15 cellular contexts compared by ENCODE assay signal in genomic region chr4:1945492-1945891, GRCh38.
DNase-seq lines count a peak whose midpoint lies in the region; ATAC-seq and TF ChIP-seq lines count a peak whose summit lies in the region.
"Had no signal": no experiment of that assay in that cellular context is flagged by ENCODE, and none has a peak within 500 bp of the region (broad histone marks: within the 10 kb centered on the region; RNA-seq: fewer than 3 reads in every experiment).

No MANE protein-coding gene starts in this region.

- CTCF ChIA-PET in RWPE1 (lab: Yijun Ruan, JAX), result interaction anchor here (0.7 kb wide), 1 partner anchor 17 kb away, joined by 9 read pairs; no protein-coding TSS in a partner anchor

- no peaks in the 10 kb centered on the region for H3K4me1 ChIP-seq in DND-41 (ENCODE audit: insufficient read depth, low read length)

- no peaks in the 10 kb centered on the region for H3K9me3 ChIP-seq in DND-41 (ENCODE audit: insufficient read depth, low read length, severe bottlenecking)

- peaks cover 51% of the 10 kb centered on the region for H4K20me1 ChIP-seq in DND-41 (ENCODE audit: insufficient read depth, low read length)

- H3K4me1 Mint-ChIP-seq in glutamatergic neuron (ENCODE audit: low read depth, unreplicated experiment), result no peaks in the 10 kb centered on the region

- POLR2A ChIA-PET in RWPE1 (lab: Yijun Ruan, JAX; ENCODE audit: low non-redundant PET), result no interaction called here

- H3K27me3 Mint-ChIP-seq in glutamatergic neuron (ENCODE audit: unreplicated experiment), result peaks cover 3% of the 10 kb centered on the region

- peaks cover 1% of the 10 kb centered on the region for H3K9me3 Mint-ChIP-seq in glutamatergic neuron (ENCODE audit: unreplicated experiment)

- H3K79me2 ChIP-seq in DND-41 (ENCODE audit: insufficient read depth, low read length), result peaks cover 81% of the 10 kb centered on the region

- H3K27me3 ChIP-seq in DND-41 (ENCODE audit: insufficient read depth, low read length, poor library complexity), result no peaks in the 10 kb centered on the region

- H3K4me3 Mint-ChIP-seq in glutamatergic neuron (ENCODE audit: unreplicated experiment), result no peak overlapping the region

- no peak overlapping the region for H2AFZ ChIP-seq in DND-41 (ENCODE audit: low read depth, low read length)
- H2AFZ ChIP-seq: PC-9 had no signal

- H3K36me3 Mint-ChIP-seq in glutamatergic neuron (ENCODE audit: unreplicated experiment), result no peaks in the 10 kb centered on the region

- DNase-seq in DND-41 (no peak), RWPE1 (ENCODE audit: low spot score) (no peak), glutamatergic neuron (no peak), pons (ENCODE audit: low spot score) (peak; percentile 19), LoVo (ENCODE audit: low spot score) (no peak)
- DNase-seq in activated T-cell treated with anti-CD3 and anti-CD28 coated beads, Interleukin-2, amount 50 U/mL, for 1 hour, result no peak
- DNase-seq: COR-L47, HCEC 1CT, NCI-H187, NCI-H2171, NCI-H510A, NCI-H774, PC-9 had no signal

- no peak overlapping the region for H3K4me2 ChIP-seq in DND-41 (ENCODE audit: insufficient read depth, low read length)
- H3K4me2 ChIP-seq: PC-9 had no signal

- peak; percentile 32; the same call in 2 of the 3 replicates for ATAC-seq in DND-41 (ENCODE audit: insufficient read depth, low read depth)
- no peak for ATAC-seq in GM19467 (IDR thresholded peaks at IDR 0.05; ENCODE audit: unreplicated experiment)

- H3K36me3 ChIP-seq in DND-41 (ENCODE audit: insufficient read depth, low read length), result peaks cover 98% of the 10 kb centered on the region

- peak overlapping the region; percentile 48 for H3K27ac Mint-ChIP-seq in glutamatergic neuron (ENCODE audit: unreplicated experiment)

- H3K27ac ChIP-seq in DND-41 (ENCODE audit: low read length) (no peak overlapping the region), RWPE1 (peak overlapping the region; percentile 20)
- H3K27ac ChIP-seq: HL-60, PC-9 had no signal

- H3K9ac ChIP-seq in DND-41 (ENCODE audit: low read depth, low read length), result no peak overlapping the region

- no peak overlapping the region for H3K4me3 ChIP-seq in DND-41 (ENCODE audit: low read depth in 1 of 2, low read length in 2 of 2)
- H3K4me3 ChIP-seq: PC-9 had no signal

- TF ChIP-seq CTCF in DND-41 (IDR thresholded peaks at IDR 0.05; ENCODE audit: borderline replicate concordance, extremely low read depth, low read length, poor library complexity, severe bottlenecking) (no peak), RWPE1 (conservative IDR thresholded peaks at IDR 0.05; ENCODE audit: low read depth) (no peak), glutamatergic neuron (IDR thresholded peaks at IDR 0.05; ENCODE audit: partially characterized antibody, unreplicated experiment) (no peak)
